Comparison of ENCODE assay signal across 20 cellular contexts in the genomic region with DNA sequence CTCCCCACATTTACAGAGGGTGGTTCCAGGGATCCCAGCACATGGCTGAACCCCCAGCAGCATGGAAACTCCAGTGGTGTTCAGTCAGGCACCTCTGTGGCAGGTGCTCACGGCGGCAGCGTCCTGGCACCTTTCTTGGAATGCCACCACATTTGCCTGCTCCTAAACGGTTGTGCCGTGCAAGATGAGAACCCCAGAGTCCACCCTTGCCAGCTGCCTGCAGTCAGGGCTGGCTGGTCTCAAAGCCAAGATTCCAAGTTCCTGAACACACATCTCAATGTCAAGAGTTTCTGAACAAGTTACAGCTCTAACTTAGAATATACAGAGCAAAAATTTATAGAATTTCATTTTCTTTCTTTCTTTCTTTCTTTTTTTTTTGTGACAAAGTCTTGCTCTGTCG.
"Had no signal": no experiment of that assay in that cellular context is flagged by ENCODE, and none has a peak within 500 bp of the region (broad histone marks: within the 10 kb centered on the region; RNA-seq: fewer than 3 reads in every experiment).

No MANE protein-coding gene starts in this region.

- H3K4me2 ChIP-seq: smooth muscle cell had no signal

- H3K27me3 ChIP-seq: esophagus squamous epithelium, ovary, right lobe of liver, suprapubic skin, transverse colon, vagina had no signal

- ATAC-seq: effector memory CD8-positive, alpha-beta T cell; natural killer cell treated with Interleukin-12 subunit alpha and Interleukin-12 subunit beta and Interleukin-15 and Interleukin-18, amount 100 ng/mL, for 72 hours had no signal

- H3K36me3 ChIP-seq: ovary had no signal

- DNase-seq: cortex of kidney; effector memory CD8-positive, alpha-beta T cell; erythroblast; esophagus squamous epithelium; foreskin melanocyte; naive B cell; ovary; right lobe of liver; stimulated activated CD4-positive, alpha-beta T cell treated with anti-CD3 and anti-CD28 coated beads, Interleukin-12 subunit alpha, Interleukin-12 subunit beta, amount 100 ng/mL, for 4 hours; stimulated activated CD4-positive, alpha-beta T cell treated with anti-CD3 and anti-CD28 coated beads, Interleukin-1b, Interleukin-23, amount 100 ng/mL, for 48 hours; stimulated activated CD4-positive, alpha-beta T cell treated with anti-CD3 and anti-CD28 coated beads, Interleukin-4, amount 100 ng/mL, for 1 hour; stimulated activated CD8-positive, alpha-beta memory T cell treated with anti-CD3 and anti-CD28 coated beads, Interleukin-4, amount 100 ng/mL, for 48 hours; stimulated activated naive CD4-positive, alpha-beta T cell; stimulated activated naive CD8-positive, alpha-beta T cell treated with anti-CD3 and anti-CD28 coated beads, Interleukin-15, amount 100 ng/mL, for 72 hours; transverse colon had no signal

- H3K4me3 ChIP-seq: esophagus squamous epithelium, lung, ovary, right lobe of liver, smooth muscle cell, suprapubic skin, transverse colon, vagina had no signal

- H3K27ac ChIP-seq: esophagus squamous epithelium, ovary, right lobe of liver, suprapubic skin, transverse colon, vagina had no signal

- H3K9me3 ChIP-seq: esophagus squamous epithelium, ovary, right lobe of liver, suprapubic skin, transverse colon, vagina had no signal

- H3K4me1 ChIP-seq: esophagus squamous epithelium, right lobe of liver, suprapubic skin, transverse colon, vagina had no signal
